19 cellular contexts compared by ENCODE assay signal in the genomic region with DNA sequence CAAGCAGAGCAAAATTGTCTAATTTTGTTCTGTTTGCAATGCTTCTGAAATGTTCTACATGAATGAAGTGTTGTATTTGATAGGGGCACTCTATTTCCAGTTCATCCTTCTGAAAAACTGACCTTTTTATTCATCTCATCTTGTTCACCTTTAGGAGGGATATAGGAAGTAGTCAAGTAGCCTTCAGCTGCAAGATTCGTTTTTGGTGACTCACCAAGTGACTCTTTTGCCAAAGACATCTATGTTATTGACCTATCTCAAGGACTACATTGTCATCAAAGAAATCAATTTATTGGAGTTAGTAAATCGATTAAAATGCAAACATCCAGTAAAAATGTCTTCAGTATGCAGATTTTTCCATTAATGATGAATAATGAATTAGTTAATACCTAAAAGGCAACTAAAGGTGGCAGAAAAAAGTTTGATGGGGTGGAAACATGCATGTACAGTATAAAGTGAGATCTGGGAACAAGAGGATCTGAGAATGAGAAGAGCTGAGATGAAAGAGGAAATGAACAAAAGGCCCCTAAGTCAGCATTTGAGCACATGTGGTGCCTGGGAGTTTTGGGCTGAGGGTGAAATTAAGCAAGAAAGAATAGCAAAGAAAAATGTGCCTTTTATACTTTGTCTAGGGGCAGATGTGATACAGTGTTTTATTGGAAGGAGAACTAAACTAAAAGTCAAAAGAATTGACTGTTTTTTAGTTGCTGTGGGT.
DNase-seq lines count a peak whose midpoint lies in the region; ATAC-seq, FAIRE-seq and TF ChIP-seq lines count a peak whose summit lies in the region.
"Had no signal": no experiment of that assay in that cellular context is flagged by ENCODE, and none has a peak within 500 bp of the region (broad histone marks: within the 10 kb centered on the region; RNA-seq: fewer than 3 reads in every experiment).

No MANE protein-coding gene starts in this region.

- intact Hi-C loops in activated B cell treated with CpG ODN at 0.5 μM for 24 hours (cut with micrococcal nuclease) = loop anchor here (1.0 kb wide), 1 partner anchor 24 kb away; no protein-coding TSS in a partner anchor

- CTCF ChIA-PET in activated B cell treated with CpG ODN at 0.5 μM for 24 hours (lab: Charles Lee) = no interaction called here

- no peak for DNase-seq in D721Med (ENCODE audit: insufficient read length, low spot score)
- DNase-seq in activated B cell treated with CpG ODN at 0.5 μM for 24 hours = no peak
- DNase-seq in mesenteric fat pad (ENCODE audit: low spot score) = no peak
- DNase-seq in NAMALWA (ENCODE audit: low spot score) = no peak
- DNase-seq in activated CD4-positive, CD25-positive, alpha-beta regulatory T cell (lab: John Stamatoyannopoulos, UW) = no peak
- DNase-seq: activated naive CD4-positive, alpha-beta T cell; DMS153; glutamatergic neuron; left lung; NCI-H1105; NCI-H526; SK-N-SH; stimulated activated CD4-positive, alpha-beta T cell treated with anti-CD3 and anti-CD28 coated beads, Interleukin-12 subunit alpha, Interleukin-12 subunit beta, amount 100 ng/mL, for 4 hours had no signal

- no peak overlapping the region for H3K4me3 Mint-ChIP-seq in activated B cell treated with CpG ODN at 0.5 μM for 24 hours

- peak; percentile 99 for FAIRE-seq in D721Med (lab: Jason Lieb, UNC)
- FAIRE-seq: A549, K562 had no signal

- POLR2A ChIA-PET in activated B cell treated with CpG ODN at 0.5 μM for 24 hours (lab: Charles Lee) = no interaction called here

- H3K9me3 Mint-ChIP-seq in activated B cell treated with CpG ODN at 0.5 μM for 24 hours = no peaks in the 10 kb centered on the region

- no peaks in the 10 kb centered on the region for H3K36me3 Mint-ChIP-seq in activated B cell treated with CpG ODN at 0.5 μM for 24 hours (ENCODE audit: low read depth)

- no peaks in the 10 kb centered on the region for H3K27me3 Mint-ChIP-seq in activated B cell treated with CpG ODN at 0.5 μM for 24 hours

- ATAC-seq in GM19395 (IDR thresholded peaks at IDR 0.05; ENCODE audit: unreplicated experiment) = peak; percentile 81
- ATAC-seq in HG03442 (IDR thresholded peaks at IDR 0.05; ENCODE audit: unreplicated experiment) = peak; percentile 68
- peak; percentile 40 for ATAC-seq in activated B cell treated with CpG ODN at 0.5 μM for 24 hours (ENCODE audit: low read depth)
- no peak for ATAC-seq in HG03378 (IDR thresholded peaks at IDR 0.05; ENCODE audit: unreplicated experiment)
- ATAC-seq: A549, K562, left lung, Panc1 had no signal

- H3K4me1 Mint-ChIP-seq in activated B cell treated with CpG ODN at 0.5 μM for 24 hours = peaks cover 11% of the 10 kb centered on the region

- no peak overlapping the region for H3K27ac Mint-ChIP-seq in activated B cell treated with CpG ODN at 0.5 μM for 24 hours

- TF ChIP-seq CTCF in D721Med (IDR thresholded peaks at IDR 0.05; ENCODE audit: insufficient read depth, missing control alignments) = no peak
- no peak for TF ChIP-seq CTCF in activated B cell treated with CpG ODN at 0.5 μM for 24 hours (IDR thresholded peaks at IDR 0.05)
